ENCODE assay signal across 26 cellular contexts in genomic region chr10:120917521-120918250, GRCh38.
DNase-seq lines count a peak whose midpoint lies in the region; ATAC-seq, FAIRE-seq and TF ChIP-seq lines count a peak whose summit lies in the region.
"Had no signal": no experiment of that assay in that cellular context is flagged by ENCODE, and none has a peak within 500 bp of the region (broad histone marks: within the 10 kb centered on the region; RNA-seq: fewer than 3 reads in every experiment).

No MANE protein-coding gene starts in this region.

- H3K36me3 ChIP-seq in BLaER1 treated with 17β-estradiol and CSF1 and Interleukin-3, amounts not matched to agents 10 nM and 100 nM: no peaks in the 10 kb centered on the region
- no peaks in the 10 kb centered on the region for H3K36me3 ChIP-seq in Loucy (ENCODE audit: insufficient read depth, low read length)
- no peaks in the 10 kb centered on the region for H3K36me3 ChIP-seq in bronchial epithelial cell (ENCODE audit: control insufficient read depth, insufficient read depth, low read length)
- H3K36me3 ChIP-seq: pancreas, right lobe of liver, SJSA1, tibial artery had no signal

- peaks cover 0 to 22% (median 9%) of the 10 kb centered on the region in 11 experiments; a peak in 9 of 22 replicates for H3K9me3 ChIP-seq in BLaER1 treated with 17β-estradiol and CSF1 and Interleukin-3, amounts not matched to agents 10 nM and 100 nM (replicated peaks in 1 of 11)
- no peaks in the 10 kb centered on the region for H3K9me3 ChIP-seq in Loucy (ENCODE audit: insufficient read depth, low read depth, low read length)
- H3K9me3 ChIP-seq: pancreas, right lobe of liver had no signal

- no peaks in the 10 kb centered on the region for H3K27me3 Mint-ChIP-seq in activated naive CD8-positive, alpha-beta T cell treated with anti-CD3 and anti-CD28 coated beads, Interleukin-2, amount 50 U/mL, for 24 hours
- no peaks in the 10 kb centered on the region for H3K27me3 Mint-ChIP-seq in immature natural killer cell (ENCODE audit: low read depth in 3 of 3)
- H3K27me3 Mint-ChIP-seq: CD4-positive, alpha-beta T cell; natural killer cell treated with Interleukin-12 subunit alpha and Interleukin-12 subunit beta and Interleukin-15 and Interleukin-18, amount 100 ng/mL, for 72 hours had no signal

- no peak for ATAC-seq in activated naive CD8-positive, alpha-beta T cell treated with anti-CD3 and anti-CD28 coated beads, Interleukin-2, amount 50 U/mL, for 24 hours
- ATAC-seq in HG03175 (IDR thresholded peaks at IDR 0.05; ENCODE audit: unreplicated experiment): no peak
- ATAC-seq: natural killer cell treated with Interleukin-12 subunit alpha and Interleukin-12 subunit beta and Interleukin-15 and Interleukin-18, amount 100 ng/mL, for 72 hours; Panc1; right lobe of liver; stimulated activated naive CD8-positive, alpha-beta T cell treated with anti-CD3 and anti-CD28 coated beads, Interleukin-15, Interleukin-2, amounts not matched to agents 100 U/mL and 50 U/mL, for 24 hours had no signal

- H3K4me3 ChIP-seq in BLaER1 treated with 17β-estradiol and CSF1 and Interleukin-3, amounts not matched to agents 10 nM and 100 nM: no peak overlapping the region
- H3K4me3 ChIP-seq in Loucy (ENCODE audit: low read length, poor library complexity, severe bottlenecking) (no peak overlapping the region), bronchial epithelial cell (ENCODE audit: low read depth, low read length) (no peak overlapping the region)
- H3K4me3 ChIP-seq: pancreas, right lobe of liver, SJSA1, tibial artery had no signal

- H3K4me3 Mint-ChIP-seq in activated naive CD8-positive, alpha-beta T cell treated with anti-CD3 and anti-CD28 coated beads, Interleukin-2, amount 50 U/mL, for 24 hours: no peak overlapping the region
- no peak overlapping the region for H3K4me3 Mint-ChIP-seq in immature natural killer cell
- H3K4me3 Mint-ChIP-seq: CD4-positive, alpha-beta T cell; natural killer cell treated with Interleukin-12 subunit alpha and Interleukin-12 subunit beta and Interleukin-15 and Interleukin-18, amount 100 ng/mL, for 72 hours; T-helper 1 cell treated with Interleukin-12 subunit alpha and Interleukin-12 subunit beta and Interleukin-4 antibody, amounts not matched to agents 30 μg/mL and 1 μg/mL, for 36 hours had no signal

- no peaks in the 10 kb centered on the region for H3K36me3 Mint-ChIP-seq in activated naive CD8-positive, alpha-beta T cell treated with anti-CD3 and anti-CD28 coated beads, Interleukin-2, amount 50 U/mL, for 24 hours (ENCODE audit: low read depth)
- H3K36me3 Mint-ChIP-seq in immature natural killer cell: peaks cover 0 to 2% (median 0%) of the 10 kb centered on the region in 3 donors

- no peaks in the 10 kb centered on the region for H3F3A ChIP-seq in Loucy (ENCODE audit: low read depth)

- FAIRE-seq in bronchial epithelial cell (lab: Jason Lieb, UNC) (no peak), HTR-8/SVneo (lab: Jason Lieb, UNC) (no peak)
- FAIRE-seq: pancreas had no signal

- H3K9me2 ChIP-seq in Loucy (replicated peaks; ENCODE audit: low read depth, low read length): no peaks in the 10 kb centered on the region

- H3K9ac ChIP-seq in BLaER1 treated with 17β-estradiol and CSF1 and Interleukin-3, amounts not matched to agents 10 nM and 100 nM: no peak overlapping the region
- no peak overlapping the region for H3K9ac ChIP-seq in Loucy (ENCODE audit: low read depth, low read length, poor library complexity, severe bottlenecking)

- no peaks in the 10 kb centered on the region for H3K79me2 ChIP-seq in Loucy (ENCODE audit: insufficient read depth, low read length)

- H3K27ac ChIP-seq in BLaER1 treated with 17β-estradiol and CSF1 and Interleukin-3, amounts not matched to agents 10 nM and 100 nM: no peak overlapping the region
- H3K27ac ChIP-seq: pancreas, right lobe of liver, SJSA1, tibial artery had no signal

- no peak for TF ChIP-seq CTCF in Loucy (conservative IDR thresholded peaks at IDR 0.05; ENCODE audit: low read length)
- TF ChIP-seq CTCF in bronchial epithelial cell (IDR thresholded peaks at IDR 0.05; ENCODE audit: insufficient read depth, low read length, severe bottlenecking): no peak

- H2AFZ ChIP-seq in Loucy (ENCODE audit: low read length): peak overlapping the region; percentile 42; the same call in 1 of the 2 replicates

- peaks cover 0 to 13% (median 7%) of the 10 kb centered on the region in 10 experiments; a peak in 11 of 20 replicates for H3K4me1 ChIP-seq in BLaER1 treated with 17β-estradiol and CSF1 and Interleukin-3, amounts not matched to agents 10 nM and 100 nM
- H3K4me1 ChIP-seq in Loucy (ENCODE audit: insufficient read depth, low read length, poor library complexity, severe bottlenecking): peaks cover 3% of the 10 kb centered on the region
- H3K4me1 ChIP-seq: pancreas, right lobe of liver, SJSA1, tibial artery had no signal

- H3K9me3 Mint-ChIP-seq in activated naive CD8-positive, alpha-beta T cell treated with anti-CD3 and anti-CD28 coated beads, Interleukin-2, amount 50 U/mL, for 24 hours: peaks cover 4% of the 10 kb centered on the region
- H3K9me3 Mint-ChIP-seq in immature natural killer cell: peaks cover 2 to 16% (median 13%) of the 10 kb centered on the region in 6 donors
- H3K9me3 Mint-ChIP-seq: CD4-positive, alpha-beta T cell; natural killer cell treated with Interleukin-12 subunit alpha and Interleukin-12 subunit beta and Interleukin-15 and Interleukin-18, amount 100 ng/mL, for 72 hours had no signal

- H3K4me2 ChIP-seq in BLaER1 treated with 17β-estradiol and CSF1 and Interleukin-3, amounts not matched to agents 10 nM and 100 nM: peak overlapping the region in 8 of 11 experiments; percentile 0 to 50 (median 25); a peak in 10 of 22 replicates
- no peak overlapping the region for H3K4me2 ChIP-seq in Loucy (ENCODE audit: low read depth, low read length, poor library complexity, severe bottlenecking)

- DNase-seq in bronchial epithelial cell (ENCODE audit: low read depth): peak; percentile 85
- DNase-seq in kidney tubule cell (ENCODE audit: low spot score): peak; percentile 47
- no peak for DNase-seq in HTR-8/SVneo (ENCODE audit: insufficient read length, low spot score)
- DNase-seq in activated naive CD8-positive, alpha-beta T cell treated with anti-CD3 and anti-CD28 coated beads, Interleukin-2, amount 50 U/mL, for 24 hours: no peak
- DNase-seq in immature natural killer cell: no peak
- DNase-seq: activated CD8-positive, alpha-beta memory T cell treated with anti-CD3 and anti-CD28 coated beads for 24 hours; activated gamma-delta T cell; activated T-cell treated with anti-CD3 and anti-CD28 coated beads, Interleukin-2, amount 50 U/mL, for 1 hour; CD4-positive, alpha-beta T cell; dermis blood vessel endothelial cell; NCI-H1092; NCI-H187; NCI-H446; NK-92 treated with Interleukin-12 subunit alpha and Interleukin-12 subunit beta, amount 100 ng/mL, for 24 hours; pancreas; right lobe of liver; stimulated activated CD4-positive, alpha-beta T cell treated with anti-CD3 and anti-CD28 coated beads, Interleukin-12 subunit alpha, Interleukin-12 subunit beta, amount 100 ng/mL, for 4 hours; stimulated activated naive CD8-positive, alpha-beta T cell treated with anti-CD3 and anti-CD28 coated beads, Interleukin-15, Interleukin-2, amounts not matched to agents 100 U/mL and 50 U/mL, for 24 hours; tibial artery had no signal

- no peaks in the 10 kb centered on the region for H3K27me3 ChIP-seq in BLaER1 treated with 17β-estradiol and CSF1 and Interleukin-3, amounts not matched to agents 10 nM and 100 nM
- H3K27me3 ChIP-seq in Loucy (ENCODE audit: insufficient read depth, low read length, poor library complexity, severe bottlenecking) (no peaks in the 10 kb centered on the region), bronchial epithelial cell (ENCODE audit: control insufficient read depth, insufficient read depth, low read length) (no peaks in the 10 kb centered on the region)
- H3K27me3 ChIP-seq: pancreas, right lobe of liver, SJSA1, tibial artery had no signal

- no peaks in the 10 kb centered on the region for H3K4me1 Mint-ChIP-seq in activated naive CD8-positive, alpha-beta T cell treated with anti-CD3 and anti-CD28 coated beads, Interleukin-2, amount 50 U/mL, for 24 hours
- no peaks in the 10 kb centered on the region for H3K4me1 Mint-ChIP-seq in immature natural killer cell

- no peak overlapping the region for H3K27ac Mint-ChIP-seq in activated naive CD8-positive, alpha-beta T cell treated with anti-CD3 and anti-CD28 coated beads, Interleukin-2, amount 50 U/mL, for 24 hours
- no peak overlapping the region for H3K27ac Mint-ChIP-seq in immature natural killer cell
- H3K27ac Mint-ChIP-seq: CD4-positive, alpha-beta T cell; natural killer cell treated with Interleukin-12 subunit alpha and Interleukin-12 subunit beta and Interleukin-15 and Interleukin-18, amount 100 ng/mL, for 72 hours; T-helper 1 cell treated with Interleukin-12 subunit alpha and Interleukin-12 subunit beta and Interleukin-4 antibody, amounts not matched to agents 30 μg/mL and 1 μg/mL, for 36 hours had no signal

- no peaks in the 10 kb centered on the region for H4K20me1 ChIP-seq in BLaER1 treated with 17β-estradiol and CSF1 and Interleukin-3, amounts not matched to agents 10 nM and 100 nM
- H4K20me1 ChIP-seq in Loucy (ENCODE audit: insufficient read depth, low read length, poor library complexity, severe bottlenecking): no peaks in the 10 kb centered on the region

Comparison
In these comparisons a context has a peak if more than half of its experiments do, and no peak if none do; other contexts are left out.
1. DNase-seq: peak in bronchial epithelial cell (single experiment) and kidney tubule cell (single experiment); none in HTR-8/SVneo (single experiment), activated naive CD8-positive, alpha-beta T cell treated with anti-CD3 and anti-CD28 coated beads, Interleukin-2, amount 50 U/mL, for 24 hours (single experiment) and immature natural killer cell (0 of 3).